Comparison of ENCODE assay signal across 17 cellular contexts in genomic region chr15:36406366-36406765, GRCh38.
DNase-seq lines count a peak whose midpoint lies in the region; ATAC-seq and TF ChIP-seq lines count a peak whose summit lies in the region.
"Had no signal": no experiment of that assay in that cellular context is flagged by ENCODE, and none has a peak within 500 bp of the region (broad histone marks: within the 10 kb centered on the region; RNA-seq: fewer than 3 reads in every experiment).

No MANE protein-coding gene starts in this region.

- H3K36me3 ChIP-seq in GM23248 (ENCODE audit: low read depth) (no peaks in the 10 kb centered on the region), KMS-11 (ENCODE audit: insufficient read depth) (no peaks in the 10 kb centered on the region)
- H3K36me3 ChIP-seq: BLaER1 had no signal

- H3K4me3 ChIP-seq in GM23248 (no peak overlapping the region), KMS-11 (IDR thresholded peaks at IDR 0.05; ENCODE audit: insufficient read depth, low read depth, low read length) (no peak overlapping the region)
- H3K4me3 ChIP-seq: BLaER1 had no signal

- H3K4me3 Mint-ChIP-seq in activated naive CD8-positive, alpha-beta T cell treated with anti-CD3 and anti-CD28 coated beads, Interleukin-2, amount 50 U/mL, for 24 hours = no peak overlapping the region
- H3K4me3 Mint-ChIP-seq: CD8-positive, alpha-beta memory T cell had no signal

- WGBS in GM23248 (ENCODE audit: low coverage in 1 of 2, low lambda C conversion rate in 2 of 2, missing lambda C conversion rate in 2 of 2), 2 experiments = 85 to 93% methylated on average over 3 of the region's 3 CpGs

- H3K9me2 ChIP-seq in GM23248 (ENCODE audit: insufficient read depth) = no peaks in the 10 kb centered on the region

- H2AFZ ChIP-seq in GM23248 (peak overlapping the region; percentile 31; the same call in 1 of the 2 replicates), KMS-11 (ENCODE audit: low read depth) (no peak overlapping the region)

- H4K20me1 ChIP-seq in GM23248 (ENCODE audit: insufficient read depth) (no peaks in the 10 kb centered on the region), KMS-11 (ENCODE audit: insufficient read depth) (no peaks in the 10 kb centered on the region)
- H4K20me1 ChIP-seq: BLaER1 had no signal

- H3K4me1 ChIP-seq in GM23248 (ENCODE audit: insufficient read depth) = peaks cover 9% of the 10 kb centered on the region
- H3K4me1 ChIP-seq in KMS-11 (ENCODE audit: low read depth, poor library complexity, severe bottlenecking) = no peaks in the 10 kb centered on the region
- H3K4me1 ChIP-seq: BLaER1 had no signal

- ATAC-seq in stimulated activated naive CD8-positive, alpha-beta T cell treated with anti-CD3 and anti-CD28 coated beads, Interleukin-15, Interleukin-2, amounts not matched to agents 100 U/mL and 50 U/mL, for 24 hours = no peak
- no peak for ATAC-seq in activated naive CD8-positive, alpha-beta T cell treated with anti-CD3 and anti-CD28 coated beads, Interleukin-2, amount 50 U/mL, for 24 hours

- H3F3A ChIP-seq in GM23248 (ENCODE audit: insufficient read depth) = no peaks in the 10 kb centered on the region

- no peaks in the 10 kb centered on the region for H3K4me1 Mint-ChIP-seq in activated naive CD8-positive, alpha-beta T cell treated with anti-CD3 and anti-CD28 coated beads, Interleukin-2, amount 50 U/mL, for 24 hours
- H3K4me1 Mint-ChIP-seq: CD8-positive, alpha-beta memory T cell had no signal

- TF ChIP-seq CTCF in KMS-11 (conservative IDR thresholded peaks at IDR 0.05; ENCODE audit: low read depth, low read length) = no peak

- H3K79me2 ChIP-seq in GM23248 (ENCODE audit: insufficient read depth) (no peaks in the 10 kb centered on the region), KMS-11 (ENCODE audit: insufficient read depth, low read depth) (no peaks in the 10 kb centered on the region)

- H3K27me3 ChIP-seq in GM23248 (replicated peaks; ENCODE audit: insufficient read depth) (no peaks in the 10 kb centered on the region), KMS-11 (ENCODE audit: insufficient read depth, low read depth) (no peaks in the 10 kb centered on the region)
- H3K27me3 ChIP-seq: BLaER1 had no signal

- H3K4me2 ChIP-seq in GM23248 (ENCODE audit: unreplicated experiment) (no peak overlapping the region), KMS-11 (no peak overlapping the region)
- H3K4me2 ChIP-seq: BLaER1 had no signal

- H3K9me3 Mint-ChIP-seq in activated naive CD8-positive, alpha-beta T cell treated with anti-CD3 and anti-CD28 coated beads, Interleukin-2, amount 50 U/mL, for 24 hours = peaks cover 4% of the 10 kb centered on the region

- H3K36me3 Mint-ChIP-seq in activated naive CD8-positive, alpha-beta T cell treated with anti-CD3 and anti-CD28 coated beads, Interleukin-2, amount 50 U/mL, for 24 hours (ENCODE audit: low read depth) = no peaks in the 10 kb centered on the region
- H3K36me3 Mint-ChIP-seq: CD8-positive, alpha-beta memory T cell had no signal

- DNase-seq in GM23248 (no peak), globus pallidus (ENCODE audit: low spot score) (peak; percentile 76), pons (ENCODE audit: low spot score) (peak; percentile 88), activated gamma-delta T cell treated with Interleukin-2 at 50 U/mL for 16 hours (no peak), erythroblast (lab: John Stamatoyannopoulos, UW) (no peak)
- DNase-seq in stimulated activated naive CD8-positive, alpha-beta T cell treated with anti-CD3 and anti-CD28 coated beads, Interleukin-15, Interleukin-2, amounts not matched to agents 100 U/mL and 50 U/mL, for 24 hours = no peak
- no peak for DNase-seq in activated naive CD8-positive, alpha-beta T cell treated with anti-CD3 and anti-CD28 coated beads, Interleukin-2, amount 50 U/mL, for 24 hours
- DNase-seq: CD8-positive, alpha-beta memory T cell; DMS79 treated with DMSO at 0.1 percent for 48 hours; NCI-H1436; NCI-H2029; NCI-H2171; NCI-H446 treated with DMSO at 0.1 percent for 48 hours; NK-92 treated with Interleukin-12 subunit alpha and Interleukin-12 subunit beta, amount 100 ng/mL, for 24 hours had no signal

- in situ Hi-C loops in GM23248 (cut with MboI) = no loop called here

- no peaks in the 10 kb centered on the region for H3K27me3 Mint-ChIP-seq in activated naive CD8-positive, alpha-beta T cell treated with anti-CD3 and anti-CD28 coated beads, Interleukin-2, amount 50 U/mL, for 24 hours
- H3K27me3 Mint-ChIP-seq: CD8-positive, alpha-beta memory T cell had no signal

- no peak overlapping the region for H3K27ac Mint-ChIP-seq in activated naive CD8-positive, alpha-beta T cell treated with anti-CD3 and anti-CD28 coated beads, Interleukin-2, amount 50 U/mL, for 24 hours
- H3K27ac Mint-ChIP-seq: CD8-positive, alpha-beta memory T cell had no signal

- H3K27ac ChIP-seq in GM23248 = no peak overlapping the region
- H3K27ac ChIP-seq in KMS-11 = peak overlapping the region; percentile 14; the same call in 1 of the 2 replicates
- H3K27ac ChIP-seq: BLaER1, RWPE1 had no signal

- H3K9ac ChIP-seq in GM23248 = no peak overlapping the region
- no peak overlapping the region for H3K9ac ChIP-seq in KMS-11
- H3K9ac ChIP-seq: BLaER1 had no signal

- TF ChIP-seq POLR2A in erythroblast (IDR thresholded peaks at IDR 0.05; ENCODE audit: low read length) = no peak

- H3K9me3 ChIP-seq in GM23248 (ENCODE audit: low read depth) = no peaks in the 10 kb centered on the region
- H3K9me3 ChIP-seq: BLaER1 had no signal

Comparison
In these comparisons a context has a peak if more than half of its experiments do, and no peak if none do; other contexts are left out.
1. DNase-seq: peak in globus pallidus (single experiment) and pons (single experiment); none in GM23248 (single experiment), activated gamma-delta T cell treated with Interleukin-2 at 50 U/mL for 16 hours (single experiment), stimulated activated naive CD8-positive, alpha-beta T cell treated with anti-CD3 and anti-CD28 coated beads, Interleukin-15, Interleukin-2, amounts not matched to agents 100 U/mL and 50 U/mL, for 24 hours (single experiment), activated naive CD8-positive, alpha-beta T cell treated with anti-CD3 and anti-CD28 coated beads, Interleukin-2, amount 50 U/mL, for 24 hours (single experiment) and erythroblast (0 of 2).